ENCODE assay signal across 31 cellular contexts in the genomic region with DNA sequence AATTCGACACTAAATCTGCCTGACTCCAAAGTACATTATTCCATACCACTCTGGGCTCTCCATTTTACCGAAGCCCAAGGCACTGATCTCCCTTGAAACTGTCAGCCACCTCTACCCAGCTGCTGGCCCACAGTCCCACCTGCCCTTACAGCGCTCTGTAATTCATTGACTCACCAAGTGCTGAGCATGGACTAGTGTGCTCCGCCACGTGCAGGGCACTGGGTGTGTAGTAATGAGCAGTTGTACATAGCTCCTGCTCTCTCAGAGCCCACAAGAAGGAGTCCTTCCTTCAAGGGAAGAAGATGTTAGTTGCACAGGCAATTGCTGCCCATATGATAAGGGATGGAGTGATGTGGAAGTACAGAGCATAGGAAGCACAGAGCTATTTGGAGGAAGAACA.
"Had no signal": no experiment of that assay in that cellular context is flagged by ENCODE, and none has a peak within 500 bp of the region (broad histone marks: within the 10 kb centered on the region; RNA-seq: fewer than 3 reads in every experiment).

No MANE protein-coding gene starts in this region.

- ATAC-seq: foreskin keratinocyte; gastroesophageal sphincter; heart right ventricle; mucosa of descending colon; natural killer cell treated with Interleukin-12 subunit alpha and Interleukin-12 subunit beta and Interleukin-15 and Interleukin-18, amount 100 ng/mL, for 72 hours; right cardiac atrium; stimulated activated naive B cell treated with anti-CD40 and anti-IgM and Interleukin-4, amounts not matched to agents 10 μg/mL and 1 μg/mL and 100 μg/mL, for 72 hours had no signal

- H3K36me3 Mint-ChIP-seq: immature natural killer cell; mesothelial cell of epicardium; naive B cell; natural killer cell treated with Interleukin-12 subunit alpha and Interleukin-12 subunit beta and Interleukin-15 and Interleukin-18, amount 100 ng/mL, for 72 hours; stimulated activated naive B cell treated with anti-CD40 and anti-IgM and Interleukin-4, amounts not matched to agents 10 μg/mL and 1 μg/mL and 100 μg/mL, for 72 hours had no signal

- H3K4me3 ChIP-seq: colonic mucosa, esophagus muscularis mucosa, gastroesophageal sphincter, heart right ventricle, lung, mucosa of descending colon, prostate gland, skin epidermis, thoracic aorta, tibial nerve, upper lobe of left lung had no signal

- H3K27ac ChIP-seq: colonic mucosa, epithelial cell of prostate, esophagus muscularis mucosa, foreskin keratinocyte, gastroesophageal sphincter, heart right ventricle, neutrophil, prostate gland, skin epidermis, thoracic aorta, tibial nerve, upper lobe of left lung had no signal

- H3K4me1 Mint-ChIP-seq: immature natural killer cell; mesothelial cell of epicardium; neural crest cell; stimulated activated naive B cell treated with anti-CD40 and anti-IgM and Interleukin-4, amounts not matched to agents 10 μg/mL and 1 μg/mL and 100 μg/mL, for 72 hours had no signal

- H3K4me1 ChIP-seq: colonic mucosa, foreskin keratinocyte, prostate gland, tibial nerve, upper lobe of left lung had no signal

- H3K27me3 ChIP-seq: colonic mucosa, esophagus muscularis mucosa, gastroesophageal sphincter, neutrophil, tibial nerve, upper lobe of left lung had no signal

- H3K27ac Mint-ChIP-seq: dendritic cell treated with granulocyte-macrophage colony-stimulating factor and Interleukin-4, amounts not matched to agents 40 ng/mL and 50 ng/mL, for 4 days; endodermal cell; immature natural killer cell; mesothelial cell of epicardium; naive B cell; natural killer cell treated with Interleukin-12 subunit alpha and Interleukin-12 subunit beta and Interleukin-15 and Interleukin-18, amount 100 ng/mL, for 72 hours; stimulated activated naive B cell treated with anti-CD40 and anti-IgM and Interleukin-4, amounts not matched to agents 10 μg/mL and 1 μg/mL and 100 μg/mL, for 72 hours; stimulated activated naive CD8-positive, alpha-beta T cell treated with anti-CD3 and anti-CD28 coated beads, Interleukin-15, Interleukin-2, amounts not matched to agents 100 ng/mL and 50 ng/mL, for 24 hours had no signal

- H3K36me3 ChIP-seq: colonic mucosa, esophagus muscularis mucosa, gastroesophageal sphincter, heart right ventricle, neutrophil, prostate gland, thoracic aorta, tibial nerve, upper lobe of left lung had no signal

- H3K9me3 Mint-ChIP-seq: dendritic cell treated with granulocyte-macrophage colony-stimulating factor and Interleukin-4, amounts not matched to agents 40 ng/mL and 50 ng/mL, for 4 days; endodermal cell; immature natural killer cell; mesothelial cell of epicardium; naive B cell; natural killer cell treated with Interleukin-12 subunit alpha and Interleukin-12 subunit beta and Interleukin-15 and Interleukin-18, amount 100 ng/mL, for 72 hours; neural crest cell; stimulated activated naive B cell treated with anti-CD40 and anti-IgM and Interleukin-4, amounts not matched to agents 10 μg/mL and 1 μg/mL and 100 μg/mL, for 72 hours; stimulated activated naive CD8-positive, alpha-beta T cell treated with anti-CD3 and anti-CD28 coated beads, Interleukin-15, Interleukin-2, amounts not matched to agents 100 ng/mL and 50 ng/mL, for 24 hours had no signal

- H3K4me3 Mint-ChIP-seq: dendritic cell treated with granulocyte-macrophage colony-stimulating factor and Interleukin-4, amounts not matched to agents 40 ng/mL and 50 ng/mL, for 4 days; endodermal cell; immature natural killer cell; mesothelial cell of epicardium; naive B cell; natural killer cell treated with Interleukin-12 subunit alpha and Interleukin-12 subunit beta and Interleukin-15 and Interleukin-18, amount 100 ng/mL, for 72 hours; neural crest cell; stimulated activated naive B cell treated with anti-CD40 and anti-IgM and Interleukin-4, amounts not matched to agents 10 μg/mL and 1 μg/mL and 100 μg/mL, for 72 hours; stimulated activated naive CD8-positive, alpha-beta T cell treated with anti-CD3 and anti-CD28 coated beads, Interleukin-15, Interleukin-2, amounts not matched to agents 100 ng/mL and 50 ng/mL, for 24 hours had no signal

- DNase-seq: colonic mucosa; effector CD8-positive, alpha-beta T cell; endodermal cell; foreskin keratinocyte; glutamatergic neuron; heart right ventricle; hippocampal formation; immature natural killer cell; islet precursor cell; mesenchymal stem cell; mucosa of descending colon; naive B cell; right cardiac atrium; stimulated activated CD4-positive, alpha-beta T cell treated with anti-CD3 and anti-CD28 coated beads, Interleukin-15, amount 100 ng/mL, for 24 hours; stimulated activated CD4-positive, alpha-beta T cell treated with anti-CD3 and anti-CD28 coated beads, Interleukin-2, amount 100 ng/mL, for 48 hours; stimulated activated naive B cell treated with anti-CD40 and anti-IgM and Interleukin-4, amounts not matched to agents 10 μg/mL and 1 μg/mL and 100 μg/mL, for 72 hours; upper lobe of left lung had no signal
